1 cellular context compared by ENCODE assay signal in genomic region chr12:56332512-56333196, GRCh38.
TF ChIP-seq lines count a peak whose summit lies in the region.

No MANE protein-coding gene starts in this region.

TF ChIP-seq in HepG2, 621 proteins besides CTCF, POLR2A, EP300 and RAD21:
- TF ChIP-seq FLYWCH1 (CRISPR knock-in tag; IDR thresholded peaks at IDR 0.05) (no peak), ZSCAN21 (CRISPR knock-in tag; IDR thresholded peaks at IDR 0.05; ENCODE audit: borderline replicate concordance) (0 out of 2 replicates have a peak, but pooled peaks have one; percentile 27), HNF1B (CRISPR knock-in tag; IDR thresholded peaks at IDR 0.05) (0 out of 2 replicates have a peak, but pooled peaks have one; percentile 47), IRX3 (CRISPR knock-in tag; IDR thresholded peaks at IDR 0.05; ENCODE audit: borderline replicate concordance, low read depth) (no peak), MXD1 (CRISPR knock-in tag; IDR thresholded peaks at IDR 0.05) (no peak), SIN3B (IDR thresholded peaks at IDR 0.05; ENCODE audit: low read length) (no peak), ZNF572 (CRISPR knock-in tag; IDR thresholded peaks at IDR 0.05) (0 out of 2 replicates have a peak, but pooled peaks have one; percentile 68), ZBTB38 (CRISPR knock-in tag; IDR thresholded peaks at IDR 0.05) (peak; percentile 67; the same call in 1 of the 2 replicates), SYNCRIP (IDR thresholded peaks at IDR 0.05; ENCODE audit: insufficient read depth, low read depth, low read length) (no peak), RXRB (CRISPR knock-in tag; IDR thresholded peaks at IDR 0.05; ENCODE audit: borderline replicate concordance) (no peak)
TF ChIP-seq in HepG2: peak in this region for 4.
